Comparison of ENCODE assay signal across 17 cellular contexts in the genomic region with DNA sequence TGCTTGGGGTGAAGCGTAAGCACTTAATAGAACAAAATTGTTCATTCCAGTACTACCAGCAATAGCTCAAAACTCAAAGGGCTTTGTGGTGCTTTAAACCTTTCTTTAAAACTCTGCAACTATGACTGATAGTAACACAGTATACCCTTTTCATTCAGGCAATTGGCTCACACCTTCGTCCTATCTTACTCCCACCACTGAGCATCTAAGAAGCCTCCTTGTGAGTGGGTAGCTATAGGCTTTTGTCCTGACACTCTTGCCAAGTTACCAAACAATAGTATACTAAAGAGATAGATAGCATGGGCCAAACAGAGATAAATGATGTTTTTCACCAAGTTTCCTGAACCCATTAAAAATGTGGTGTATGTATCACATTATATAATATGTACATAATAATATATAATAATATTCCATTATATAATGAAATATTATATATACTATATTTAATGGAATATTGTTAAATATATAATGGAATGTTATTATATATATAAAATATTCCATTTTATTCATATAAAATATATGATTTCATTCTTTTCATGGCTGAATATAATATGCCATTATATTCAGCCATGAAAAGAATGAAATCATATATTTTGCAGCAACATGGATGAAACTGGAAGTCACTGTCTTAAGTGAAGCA.
"Had no signal": no experiment of that assay in that cellular context is flagged by ENCODE, and none has a peak within 500 bp of the region (broad histone marks: within the 10 kb centered on the region; RNA-seq: fewer than 3 reads in every experiment).

No MANE protein-coding gene starts in this region.

- H3K4me3 Mint-ChIP-seq: activated CD4-positive, alpha-beta memory T cell treated with anti-CD3 and anti-CD28 coated beads, Interleukin-2, amount 10 ng/mL, durations not matched to agents 7 days and 5 days; activated naive CD4-positive, alpha-beta T cell treated with anti-CD3 and anti-CD28 coated beads, Interleukin-2, amount 50 U/mL, for 24 hours; activated T-cell treated with anti-CD3 and anti-CD28 coated beads, Interleukin-2, amount 50 U/mL, for 4 hours; naive B cell; neural progenitor cell; T-cell had no signal

- H3K4me2 ChIP-seq: neural progenitor cell had no signal

- H3K27me3 Mint-ChIP-seq: activated naive CD4-positive, alpha-beta T cell treated with anti-CD3 and anti-CD28 coated beads, Interleukin-2, amount 50 U/mL, for 24 hours had no signal

- H3K27ac ChIP-seq: coronary artery, heart right ventricle, neural progenitor cell, ovary had no signal

- H3K9me3 ChIP-seq: heart right ventricle, ovary had no signal

- H3K4me1 ChIP-seq: heart right ventricle, neural progenitor cell had no signal

- H3K36me3 Mint-ChIP-seq: activated naive CD4-positive, alpha-beta T cell treated with anti-CD3 and anti-CD28 coated beads, Interleukin-2, amount 50 U/mL, for 24 hours; naive B cell; neural progenitor cell; T-cell had no signal

- H3K9me3 Mint-ChIP-seq: activated CD4-positive, alpha-beta memory T cell treated with anti-CD3 and anti-CD28 coated beads, Interleukin-2, amount 10 ng/mL, durations not matched to agents 7 days and 5 days; activated naive CD4-positive, alpha-beta T cell treated with anti-CD3 and anti-CD28 coated beads, Interleukin-2, amount 50 U/mL, for 24 hours; activated T-cell treated with anti-CD3 and anti-CD28 coated beads, Interleukin-2, amount 50 U/mL, for 4 hours; naive B cell; neural progenitor cell; T-cell had no signal

- H2AFZ ChIP-seq: neural progenitor cell had no signal

- H3K27ac Mint-ChIP-seq: activated CD4-positive, alpha-beta memory T cell treated with anti-CD3 and anti-CD28 coated beads, Interleukin-2, amount 10 ng/mL, durations not matched to agents 7 days and 5 days; activated naive CD4-positive, alpha-beta T cell treated with anti-CD3 and anti-CD28 coated beads, Interleukin-2, amount 50 U/mL, for 24 hours; naive B cell; neural progenitor cell; T-cell had no signal

- H3K9ac ChIP-seq: neural progenitor cell had no signal

- H3K27me3 ChIP-seq: heart right ventricle, neural progenitor cell, ovary had no signal

- FAIRE-seq: endothelial cell of umbilical vein had no signal

- H3K4me1 Mint-ChIP-seq: activated CD4-positive, alpha-beta memory T cell treated with anti-CD3 and anti-CD28 coated beads, Interleukin-2, amount 10 ng/mL, durations not matched to agents 7 days and 5 days; activated naive CD4-positive, alpha-beta T cell treated with anti-CD3 and anti-CD28 coated beads, Interleukin-2, amount 50 U/mL, for 24 hours; naive B cell; T-cell had no signal

- ATAC-seq: activated T-cell treated with anti-CD3 and anti-CD28 coated beads, Interleukin-2, amount 50 U/mL, for 4 hours; heart right ventricle; T-cell had no signal

- DNase-seq: activated CD4-positive, alpha-beta memory T cell treated with anti-CD3 and anti-CD28 coated beads, Interleukin-2, amount 10 ng/mL, durations not matched to agents 7 days and 5 days; activated effector memory CD4-positive, alpha-beta T cell treated with Interleukin-2 at 50 U/mL for 16 hours; activated T-cell treated with anti-CD3 and anti-CD28 coated beads, Interleukin-2, amount 50 U/mL, for 4 hours; amniotic stem cell; foreskin fibroblast; heart right ventricle; naive B cell; ovary; stimulated activated CD4-positive, alpha-beta T cell treated with anti-CD3 and anti-CD28 coated beads, Interleukin-4, amount 100 ng/mL, for 24 hours; stimulated activated naive CD4-positive, alpha-beta T cell; T-cell; T-helper 9 cell had no signal

- H3K36me3 ChIP-seq: heart right ventricle, neural progenitor cell, ovary had no signal

- H3K4me3 ChIP-seq: coronary artery, heart right ventricle, lung, neural progenitor cell, ovary had no signal
